ENCODE assay signal across 11 cellular contexts in genomic region chr20:43658723-43659419, GRCh38. TPM values are rescaled to one million over a fixed set of nuclear protein-coding genes. Genes with fewer than 3 reads are reported as not detected.
DNase-seq lines count a peak whose midpoint lies in the region; ATAC-seq and TF ChIP-seq lines count a peak whose summit lies in the region.
"Had no signal": no experiment of that assay in that cellular context is flagged by ENCODE, and none has a peak within 500 bp of the region (broad histone marks: within the 10 kb centered on the region; RNA-seq: fewer than 3 reads in every experiment).

No MANE protein-coding gene starts in this region.

- H3K36me3 Mint-ChIP-seq in CD4-positive, CD25-positive, alpha-beta regulatory T cell = no peaks in the 10 kb centered on the region

- in situ Hi-C loops in gastrocnemius medialis (cut with MboI; ENCODE audit: low sequenced_read_pairs in 4 of 4) = no loop called here

- peak in 1 of 3 donors; percentile 29 for DNase-seq in CD4-positive, CD25-positive, alpha-beta regulatory T cell
- DNase-seq in RWPE2 (ENCODE audit: low spot score) (no peak), fibroblast of villous mesenchyme (ENCODE audit: low read depth) (no peak), gastrocnemius medialis (no peak), ureter (ENCODE audit: low spot score) (no peak), NCI-H1436 (lab: John Stamatoyannopoulos, UW) (no peak)
- DNase-seq: NCI-H2171 treated with DMSO at 0.1 percent for 48 hours had no signal

- peaks cover 0 to 18% (median 4%) of the 10 kb centered on the region in 4 donors for H3K4me1 Mint-ChIP-seq in CD4-positive, CD25-positive, alpha-beta regulatory T cell

- H3K27ac ChIP-seq in CD4-positive, CD25-positive, alpha-beta regulatory T cell (ENCODE audit: insufficient read depth, low read length, poor library complexity, severe bottlenecking) = no peak overlapping the region
- no peak overlapping the region for H3K27ac ChIP-seq in RWPE2 (ENCODE audit: poor library complexity, severe bottlenecking)
- no peak overlapping the region for H3K27ac ChIP-seq in gastrocnemius medialis
- H3K27ac ChIP-seq: thoracic aorta had no signal

- H3K4me1 ChIP-seq in CD4-positive, CD25-positive, alpha-beta regulatory T cell (ENCODE audit: control insufficient read depth, insufficient read depth, low read length, poor library complexity, severe bottlenecking) = peaks cover 16% of the 10 kb centered on the region
- H3K4me1 ChIP-seq in RWPE2 (ENCODE audit: insufficient read depth, poor library complexity, severe bottlenecking) (peaks cover 2% of the 10 kb centered on the region), gastrocnemius medialis (peaks cover 4 to 10% of the 10 kb centered on the region in 2 donors)

- H3K36me3 ChIP-seq in CD4-positive, CD25-positive, alpha-beta regulatory T cell (ENCODE audit: control insufficient read depth, insufficient read depth, low read length) = no peaks in the 10 kb centered on the region
- H3K36me3 ChIP-seq in RWPE2 (ENCODE audit: low read depth) (no peaks in the 10 kb centered on the region), gastrocnemius medialis (no peaks in the 10 kb centered on the region)
- H3K36me3 ChIP-seq: thoracic aorta had no signal

- no peaks in the 10 kb centered on the region for H3K27me3 ChIP-seq in CD4-positive, CD25-positive, alpha-beta regulatory T cell (ENCODE audit: control insufficient read depth, insufficient read depth, low read length)
- H3K27me3 ChIP-seq in RWPE2 (ENCODE audit: insufficient read depth, poor library complexity, severe bottlenecking) = no peaks in the 10 kb centered on the region
- no peaks in the 10 kb centered on the region for H3K27me3 ChIP-seq in gastrocnemius medialis

- TF ChIP-seq CTCF in GM12872 (IDR thresholded peaks at IDR 0.05; ENCODE audit: insufficient read depth, low read depth, low read length) (peak; percentile 41; the same call in 2 of the 3 replicates), RWPE2 (IDR thresholded peaks at IDR 0.05; ENCODE audit: poor library complexity, severe bottlenecking) (peak; percentile 4), fibroblast of villous mesenchyme (IDR thresholded peaks at IDR 0.05; ENCODE audit: insufficient read depth, low read depth, low read length) (peak; percentile 2), gastrocnemius medialis (IDR thresholded peaks at IDR 0.05 in 4 of 5, conservative IDR thresholded peaks at IDR 0.05 in 1 of 5) (no peak)

- no peaks in the 10 kb centered on the region for H3K9me3 ChIP-seq in CD4-positive, CD25-positive, alpha-beta regulatory T cell (ENCODE audit: control insufficient read depth in 2 of 2, low read length in 2 of 2)
- no peaks in the 10 kb centered on the region for H3K9me3 ChIP-seq in RWPE2 (ENCODE audit: severe bottlenecking)
- no peaks in the 10 kb centered on the region for H3K9me3 ChIP-seq in gastrocnemius medialis
- H3K9me3 ChIP-seq: thoracic aorta had no signal

- no peak for TF ChIP-seq POLR2A in gastrocnemius medialis (IDR thresholded peaks at IDR 0.05)

- peak overlapping the region; percentile 89 to 99 (median 94) for H3K4me3 Mint-ChIP-seq in CD4-positive, CD25-positive, alpha-beta regulatory T cell

- no peaks in the 10 kb centered on the region for H3K27me3 Mint-ChIP-seq in CD4-positive, CD25-positive, alpha-beta regulatory T cell

- intact Hi-C loops in gastrocnemius medialis (cut with DNase I; ENCODE audit: low total_unique reads) = no loop called here

- peak overlapping the region in 1 of 3 donors; percentile 97 for H3K27ac Mint-ChIP-seq in CD4-positive, CD25-positive, alpha-beta regulatory T cell

- H3K9me3 Mint-ChIP-seq in CD4-positive, CD25-positive, alpha-beta regulatory T cell = no peaks in the 10 kb centered on the region
- H3K9me3 Mint-ChIP-seq: T-helper 1 cell treated with Interleukin-12 subunit alpha and Interleukin-12 subunit beta and Interleukin-4 antibody, amounts not matched to agents 30 μg/mL and 1 μg/mL, for 36 hours had no signal

- ATAC-seq in CD4-positive, CD25-positive, alpha-beta regulatory T cell (ENCODE audit: low read depth in 2 of 2) = no peak
- no peak for ATAC-seq in RWPE2 (ENCODE audit: low read depth)
- ATAC-seq in gastrocnemius medialis = no peak
- ATAC-seq in GM18502 (IDR thresholded peaks at IDR 0.05; ENCODE audit: poor library complexity, unreplicated experiment) = no peak

- H3K4me3 ChIP-seq in CD4-positive, CD25-positive, alpha-beta regulatory T cell (ENCODE audit: low read depth, low read length) = no peak overlapping the region
- H3K4me3 ChIP-seq in RWPE2 (ENCODE audit: severe bottlenecking) (no peak overlapping the region), fibroblast of villous mesenchyme (ENCODE audit: low read depth, low read length) (no peak overlapping the region), gastrocnemius medialis (no peak overlapping the region)

RNA-seq across cellular contexts. Expression of gene MYBL2, which starts 8.0 kb away (rescaled TPM):
- 2.7 TPM for total RNA-seq in CD4-positive, CD25-positive, alpha-beta regulatory T cell
- 1 to 10 TPM; 1.6 to 4.3 (median 3.2) TPM for polyA plus RNA-seq in CD4-positive, CD25-positive, alpha-beta regulatory T cell
- total RNA-seq in fibroblast of villous mesenchyme (11.7 and 13.2 TPM in 2 replicates), gastrocnemius medialis (under 1 TPM in 1 of 4 donors, not detected in 3; 0.55 TPM), ureter (0.60 TPM)

Comparison
In these comparisons a context has a peak if more than half of its experiments do, and no peak if none do; other contexts are left out.
1. CTCF ChIP-seq: peak in GM12872 (single experiment), RWPE2 (single experiment) and fibroblast of villous mesenchyme (single experiment); none in gastrocnemius medialis (0 of 5).